Comparison of ENCODE assay signal across 21 cellular contexts in genomic region chrX:132040066-132040465, GRCh38. TPM values are rescaled to one million over a fixed set of nuclear protein-coding genes. Genes with fewer than 3 reads are reported as not detected.
DNase-seq lines count a peak whose midpoint lies in the region; FAIRE-seq and TF ChIP-seq lines count a peak whose summit lies in the region.
"Had no signal": no experiment of that assay in that cellular context is flagged by ENCODE, and none has a peak within 500 bp of the region (broad histone marks: within the 10 kb centered on the region; RNA-seq: fewer than 3 reads in every experiment).

No MANE protein-coding gene starts in this region.

- in situ Hi-C loops in HAP-1 (cut with MboI; ENCODE audit: low sequenced_read_pairs), result no loop called here

- peaks cover 72% of the 10 kb centered on the region for H3K4me1 ChIP-seq in HAP-1
- H3K4me1 ChIP-seq: BE2C had no signal

- no peaks in the 10 kb centered on the region for H3K9me3 Mint-ChIP-seq in dendritic cell treated with granulocyte-macrophage colony-stimulating factor and Interleukin-4, amounts not matched to agents 40 ng/mL and 50 ng/mL, for 4 days
- no peaks in the 10 kb centered on the region for H3K9me3 Mint-ChIP-seq in type B pancreatic cell
- H3K9me3 Mint-ChIP-seq: CD8-positive, alpha-beta memory T cell; H9 had no signal

- H3K36me3 Mint-ChIP-seq in dendritic cell treated with granulocyte-macrophage colony-stimulating factor and Interleukin-4, amounts not matched to agents 40 ng/mL and 50 ng/mL, for 4 days (ENCODE audit: low read depth), result no peaks in the 10 kb centered on the region
- H3K36me3 Mint-ChIP-seq in type B pancreatic cell, result no peaks in the 10 kb centered on the region
- H3K36me3 Mint-ChIP-seq: CD4-positive, CD25-positive, alpha-beta regulatory T cell; CD8-positive, alpha-beta memory T cell had no signal

- H3K27me3 ChIP-seq in HAP-1 (ENCODE audit: low read depth) (no peaks in the 10 kb centered on the region), MG63 (no peaks in the 10 kb centered on the region)
- H3K27me3 ChIP-seq: BE2C had no signal

- peak overlapping the region; percentile 78 for H3K27ac Mint-ChIP-seq in dendritic cell treated with granulocyte-macrophage colony-stimulating factor and Interleukin-4, amounts not matched to agents 40 ng/mL and 50 ng/mL, for 4 days
- H3K27ac Mint-ChIP-seq in type B pancreatic cell, result peak overlapping the region; percentile 75
- H3K27ac Mint-ChIP-seq: CD4-positive, CD25-positive, alpha-beta regulatory T cell; CD8-positive, alpha-beta memory T cell had no signal

- intact Hi-C loops in dendritic cell treated with granulocyte-macrophage colony-stimulating factor and Interleukin-4, amounts not matched to agents 40 ng/mL and 50 ng/mL, for 4 days (cut with micrococcal nuclease), result no loop called here

- no peak for TF ChIP-seq CTCF in type B pancreatic cell (conservative IDR thresholded peaks at IDR 0.05)

- H3K4me3 ChIP-seq in HAP-1 (no peak overlapping the region), MG63 (no peak overlapping the region)
- H3K4me3 ChIP-seq: K562 had no signal

- peaks cover 24% of the 10 kb centered on the region for H3K4me1 Mint-ChIP-seq in dendritic cell treated with granulocyte-macrophage colony-stimulating factor and Interleukin-4, amounts not matched to agents 40 ng/mL and 50 ng/mL, for 4 days (ENCODE audit: low read depth)
- peaks cover 21% of the 10 kb centered on the region for H3K4me1 Mint-ChIP-seq in type B pancreatic cell (ENCODE audit: unreplicated experiment)

- H3K36me3 ChIP-seq in HAP-1 (replicated peaks), result no peaks in the 10 kb centered on the region
- no peaks in the 10 kb centered on the region for H3K36me3 ChIP-seq in MG63
- H3K36me3 ChIP-seq: BE2C had no signal

- no peaks in the 10 kb centered on the region for H3K27me3 Mint-ChIP-seq in dendritic cell treated with granulocyte-macrophage colony-stimulating factor and Interleukin-4, amounts not matched to agents 40 ng/mL and 50 ng/mL, for 4 days
- no peaks in the 10 kb centered on the region for H3K27me3 Mint-ChIP-seq in type B pancreatic cell
- H3K27me3 Mint-ChIP-seq: CD4-positive, CD25-positive, alpha-beta regulatory T cell had no signal

- no peak overlapping the region for H3K4me3 Mint-ChIP-seq in dendritic cell treated with granulocyte-macrophage colony-stimulating factor and Interleukin-4, amounts not matched to agents 40 ng/mL and 50 ng/mL, for 4 days
- H3K4me3 Mint-ChIP-seq in type B pancreatic cell, result no peak overlapping the region
- H3K4me3 Mint-ChIP-seq: CD4-positive, CD25-positive, alpha-beta regulatory T cell; CD8-positive, alpha-beta memory T cell; H9 had no signal

- DNase-seq in GM19239 (ENCODE audit: insufficient read length, low spot score) (no peak), HAP-1 (ENCODE audit: low spot score in 2 of 2) (peak; percentile 83 to 92), type B pancreatic cell (ENCODE audit: extremely low spot score, unreplicated experiment) (no peak), DMS53 (lab: John Stamatoyannopoulos, UW) (no peak), NCI-H2171 treated with DMSO at 0.1 percent for 48 hours (lab: John Stamatoyannopoulos, UW) (no peak), MG63 (no peak)
- DNase-seq: ACHN; BE2C; C1 segment of cervical spinal cord; CD4-positive, CD25-positive, alpha-beta regulatory T cell; CD8-positive, alpha-beta memory T cell; COR-L47; DMS 273 treated with DMSO at 0.1 percent for 48 hours; GDM1; H9; IMR-90 had no signal

- FAIRE-seq in GM19239 (lab: Jason Lieb, UNC), result peak; percentile 31
- FAIRE-seq: A204.1, H1, HTR-8/SVneo, K562 had no signal

- H3K9me3 ChIP-seq in HAP-1 (no peaks in the 10 kb centered on the region), MG63 (no peaks in the 10 kb centered on the region)
- H3K9me3 ChIP-seq: BE2C had no signal

RNA-seq across cellular contexts. Expression of gene STK26, which starts 17.0 kb away (rescaled TPM):
- total RNA-seq in type B pancreatic cell (ENCODE audit: low replicate concordance), result 50.6 and 64.3 TPM in 2 replicates
- total RNA-seq in MG63 (2014; rRNA removed; shearing (Covaris generic); ENCODE audit: low replicate concordance), result 4.5 and 12.3 TPM in 2 replicates

Comparison
In these comparisons a context has a peak if more than half of its experiments do, and no peak if none do; other contexts are left out.
1. DNase-seq: peak in HAP-1 (2 of 2); none in GM19239 (single experiment), type B pancreatic cell (single experiment), DMS53 (single experiment), NCI-H2171 treated with DMSO at 0.1 percent for 48 hours (single experiment) and MG63 (single experiment).